7 cellular contexts compared by ENCODE assay signal in genomic region chr1:163781146-163781545, GRCh38.
"Had no signal": no experiment of that assay in that cellular context is flagged by ENCODE, and none has a peak within 500 bp of the region (broad histone marks: within the 10 kb centered on the region; RNA-seq: fewer than 3 reads in every experiment).

No MANE protein-coding gene starts in this region.

- H3K27ac ChIP-seq: HL-60 had no signal

- H3K27ac Mint-ChIP-seq: GM23338 had no signal

- H3K4me1 Mint-ChIP-seq: GM23338 had no signal

- H3K4me1 ChIP-seq: HAP-1 had no signal

- H3K9me3 ChIP-seq: HAP-1 had no signal

- DNase-seq: IMR-90, KG1 had no signal

- H3K4me3 ChIP-seq: GM23338, HAP-1, K562 had no signal

- H3K4me3 Mint-ChIP-seq: GM23338 had no signal

- ATAC-seq: GM23338, HCT116, K562 had no signal

- H3K36me3 ChIP-seq: HAP-1 had no signal
